14 cellular contexts compared by ENCODE assay signal in genomic region chr12:96465896-96466295, GRCh38. TPM values are rescaled to one million over a fixed set of nuclear protein-coding genes. Genes with fewer than 3 reads are reported as not detected.
DNase-seq lines count a peak whose midpoint lies in the region; ATAC-seq, FAIRE-seq and TF ChIP-seq lines count a peak whose summit lies in the region.
"Had no signal": no experiment of that assay in that cellular context is flagged by ENCODE, and none has a peak within 500 bp of the region (broad histone marks: within the 10 kb centered on the region; RNA-seq: fewer than 3 reads in every experiment).

No MANE protein-coding gene starts in this region.

- H4K20me1 ChIP-seq in neural progenitor cell (ENCODE audit: low read depth), result no peaks in the 10 kb centered on the region
- H4K20me1 ChIP-seq: BLaER1 had no signal

- DNase-seq in GM12891 (ENCODE audit: insufficient read length, low spot score), result no peak
- no peak for DNase-seq in RWPE2 (ENCODE audit: low spot score)
- no peak for DNase-seq in neural progenitor cell (ENCODE audit: low spot score)
- DNase-seq in NCI-H345 treated with DMSO at 0.1 percent for 48 hours (lab: John Stamatoyannopoulos, UW; ENCODE audit: unreplicated experiment), result no peak
- DNase-seq in AG08396 (ENCODE audit: low spot score), result no peak
- DNase-seq in COLO829 (ENCODE audit: low spot score), result no peak
- DNase-seq in GDM1 (lab: John Stamatoyannopoulos, UW), result no peak
- DNase-seq: CD8-positive, alpha-beta memory T cell; DMS53 had no signal

- ATAC-seq in RWPE2 (ENCODE audit: low read depth), result no peak

- no peaks in the 10 kb centered on the region for H3K36me3 Mint-ChIP-seq in neural progenitor cell

- H3F3A ChIP-seq in neural progenitor cell (ENCODE audit: low read depth), result no peaks in the 10 kb centered on the region

- no peaks in the 10 kb centered on the region for H3K27me3 Mint-ChIP-seq in neural progenitor cell (ENCODE audit: insufficient read depth, low read depth)
- H3K27me3 Mint-ChIP-seq: CD8-positive, alpha-beta memory T cell had no signal

- peak; percentile 64 for FAIRE-seq in GM12891 (lab: Jason Lieb, UNC)
- FAIRE-seq: H1 had no signal

- H2AFZ ChIP-seq in neural progenitor cell (replicated peaks), result peak overlapping the region; percentile 8

- H3K27ac ChIP-seq in RWPE2 (ENCODE audit: poor library complexity, severe bottlenecking), result peak overlapping the region; percentile 70
- peak overlapping the region; percentile 31 for H3K27ac ChIP-seq in cingulate gyrus (ENCODE audit: low read depth, low read length)
- no peak overlapping the region for H3K27ac ChIP-seq in neural progenitor cell
- H3K27ac ChIP-seq: BLaER1, HL-60 had no signal

- H3K9me3 ChIP-seq in RWPE2 (ENCODE audit: severe bottlenecking) (no peaks in the 10 kb centered on the region), neural progenitor cell (ENCODE audit: low read depth) (no peaks in the 10 kb centered on the region)
- H3K9me3 ChIP-seq: HAP-1 had no signal

- no peak overlapping the region for H3K27ac Mint-ChIP-seq in neural progenitor cell

- H3K4me1 ChIP-seq in RWPE2 (ENCODE audit: insufficient read depth, poor library complexity, severe bottlenecking), result peaks cover 11% of the 10 kb centered on the region
- no peaks in the 10 kb centered on the region for H3K4me1 ChIP-seq in neural progenitor cell
- H3K4me1 ChIP-seq: BLaER1, HAP-1 had no signal

- no peak overlapping the region for H3K9ac ChIP-seq in neural progenitor cell
- H3K9ac ChIP-seq: BLaER1 had no signal

- H3K4me3 Mint-ChIP-seq in neural progenitor cell, result no peak overlapping the region
- H3K4me3 Mint-ChIP-seq: CD8-positive, alpha-beta memory T cell had no signal

- TF ChIP-seq POLR2A in GM12891 (IDR thresholded peaks at IDR 0.05; ENCODE audit: low read depth, low read length), result no peak

- no peaks in the 10 kb centered on the region for H3K4me1 Mint-ChIP-seq in neural progenitor cell
- H3K4me1 Mint-ChIP-seq: CD8-positive, alpha-beta memory T cell had no signal

- peaks cover 8% of the 10 kb centered on the region for H3K9me3 Mint-ChIP-seq in neural progenitor cell

- H3K36me3 ChIP-seq in RWPE2 (ENCODE audit: low read depth), result no peaks in the 10 kb centered on the region
- no peaks in the 10 kb centered on the region for H3K36me3 ChIP-seq in neural progenitor cell
- H3K36me3 ChIP-seq: BLaER1, HAP-1 had no signal

- no peak overlapping the region for H3K4me3 ChIP-seq in RWPE2 (ENCODE audit: severe bottlenecking)
- H3K4me3 ChIP-seq in neural progenitor cell, result no peak overlapping the region
- H3K4me3 ChIP-seq: BLaER1, HAP-1 had no signal

- TF ChIP-seq CTCF in RWPE2 (IDR thresholded peaks at IDR 0.05; ENCODE audit: poor library complexity, severe bottlenecking), result no peak
- TF ChIP-seq CTCF in neural progenitor cell (IDR thresholded peaks at IDR 0.05), result no peak

- no peaks in the 10 kb centered on the region for H3K79me2 ChIP-seq in neural progenitor cell (ENCODE audit: low read depth)

- no peaks in the 10 kb centered on the region for H3K27me3 ChIP-seq in RWPE2 (ENCODE audit: insufficient read depth, poor library complexity, severe bottlenecking)
- no peaks in the 10 kb centered on the region for H3K27me3 ChIP-seq in neural progenitor cell
- H3K27me3 ChIP-seq: BLaER1 had no signal

- no peak overlapping the region for H3K4me2 ChIP-seq in neural progenitor cell
- H3K4me2 ChIP-seq: BLaER1 had no signal

TF ChIP-seq in GM12891, 5 proteins besides CTCF, POLR2A, EP300 and RAD21:
- TF ChIP-seq POU2F2 (IDR thresholded peaks at IDR 0.05; ENCODE audit: low read depth, low read length), result no peak
- TF ChIP-seq POLR2AphosphoS5 (IDR thresholded peaks at IDR 0.05; ENCODE audit: low read depth, low read length), result no peak
- no peak for TF ChIP-seq TAF1 (IDR thresholded peaks at IDR 0.05; ENCODE audit: low read depth, low read length)
- no peak for TF ChIP-seq PAX5 (IDR thresholded peaks at IDR 0.05; ENCODE audit: insufficient read depth, low read length, severe bottlenecking)
- no peak for TF ChIP-seq SPI1 (IDR thresholded peaks at IDR 0.05; ENCODE audit: low read depth, low read length)

RNA-seq across cellular contexts. Expression of gene CFAP54, which starts 23.5 kb away (rescaled TPM):
- 0.32 TPM for polyA plus RNA-seq in GM12891 (2012; ENCODE audit: low read depth, missing spikeins)
- total RNA-seq in neural progenitor cell (ENCODE audit: low replicate concordance), result 1.6 and 4.2 TPM in 2 replicates
